In the genomic region with DNA sequence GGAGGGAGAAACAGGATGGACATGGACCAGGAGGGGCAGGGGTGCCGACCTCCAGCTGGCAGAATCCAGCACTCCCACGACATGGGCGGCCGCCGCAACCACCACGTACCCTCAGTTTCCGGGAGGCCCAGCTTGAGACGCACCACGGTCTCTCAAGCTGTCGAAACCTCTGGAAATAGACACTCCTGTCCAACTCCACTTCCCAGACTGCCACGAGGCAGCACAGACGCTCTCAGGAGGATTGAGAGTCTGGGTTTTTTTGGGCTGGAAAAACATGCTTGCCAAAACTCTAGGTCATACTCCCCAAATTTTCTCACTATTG, we compare ENCODE assay signal across 20 cellular contexts. TPM values are rescaled to one million over a fixed set of nuclear protein-coding genes. Genes with fewer than 3 reads are reported as not detected.
DNase-seq lines count a peak whose midpoint lies in the region; ATAC-seq, FAIRE-seq and TF ChIP-seq lines count a peak whose summit lies in the region.
"Had no signal": no experiment of that assay in that cellular context is flagged by ENCODE, and none has a peak within 500 bp of the region (broad histone marks: within the 10 kb centered on the region; RNA-seq: fewer than 3 reads in every experiment).

No MANE protein-coding gene starts in this region.

- ATAC-seq in heart right ventricle (peak in 6 of 8 donors; percentile 40 to 71 (median 64)), HG03571 (IDR thresholded peaks at IDR 0.05; ENCODE audit: unreplicated experiment) (no peak), natural killer cell (no peak), GM21447 (IDR thresholded peaks at IDR 0.05; ENCODE audit: unreplicated experiment) (no peak)

- no peak overlapping the region for H2BK12ac ChIP-seq in H1 (ENCODE audit: low read depth, low read length)

- 70% methylated on average over 12 of the region's 12 CpGs for WGBS in heart right ventricle, 2 donors
- WGBS in H1 (ENCODE audit: extremely low coverage in 1 of 2, insufficient coverage in 1 of 2, insufficient read length in 1 of 2, insufficient replicate concordance in 2 of 2, low coverage in 1 of 2, low lambda C conversion rate in 2 of 2, missing lambda C conversion rate in 1 of 2), 2 experiments = 79% methylated on average over 12 of the region's 12 CpGs; no CpG with 5 or more reads in 1 of the 2 experiments

- no peak overlapping the region for H2AFZ ChIP-seq in H1 (ENCODE audit: low read length)

- H3K79me2 ChIP-seq in H1 (ENCODE audit: control insufficient read depth in 1 of 2, insufficient read depth in 2 of 2, low read length in 2 of 2) = no peaks in the 10 kb centered on the region

- H3K9ac ChIP-seq in H1 (replicated peaks in 1 of 4; ENCODE audit: extremely low read depth in 1 of 4, low read depth in 3 of 4, low read length in 3 of 4) = no peak overlapping the region

- no peak overlapping the region for H2BK15ac ChIP-seq in H1 (ENCODE audit: low read length)

- H2BK5ac ChIP-seq in H1 (ENCODE audit: low read depth, low read length) = 0 out of 2 replicates have a peak overlapping the region, but pooled peaks have one; percentile 35

- intact Hi-C loops in heart right ventricle (cut with DNase I) = no loop called here
- intact Hi-C loops in cardiac septum (cut with DNase I) = no loop called here
- intact Hi-C loops in natural killer cell (cut with micrococcal nuclease) = no loop called here

- no peak overlapping the region for H4K8ac ChIP-seq in H1 (ENCODE audit: extremely low read depth, insufficient read depth, low read length)

- POLR2A ChIA-PET in H1 (lab: Charles Lee; ENCODE audit: partially characterized antibody) = interaction anchor here (1.3 kb wide), 1 partner anchor 40 kb away, joined by 3 read pairs; no protein-coding TSS in a partner anchor

- H4K20me1 ChIP-seq in H1 (replicated peaks in 1 of 2; ENCODE audit: control insufficient read depth in 1 of 2, insufficient read depth in 2 of 2, low read length in 2 of 2) = peaks cover 0 to 3% of the 10 kb centered on the region in 2 experiments

- no peak overlapping the region for H4K91ac ChIP-seq in H1 (replicated peaks; ENCODE audit: insufficient read length, low read length)

- TF ChIP-seq POLR2A in H1 (IDR thresholded peaks at IDR 0.05; ENCODE audit: control extremely low read depth in 1 of 2, low read depth in 2 of 2, low read length in 2 of 2) = no peak

- peaks cover 2% of the 10 kb centered on the region; the same call in 1 of the 2 replicates for H3K23me2 ChIP-seq in H1 (ENCODE audit: low read depth, low read length)

- H2AK5ac ChIP-seq in H1 (ENCODE audit: low read depth, low read length) = no peak overlapping the region

- peaks cover 2 to 4% of the 10 kb centered on the region in 2 donors for H3K4me1 Mint-ChIP-seq in natural killer cell

- no peak for TF ChIP-seq EP300 in H1 (IDR thresholded peaks at IDR 0.05; ENCODE audit: borderline replicate concordance in 1 of 2, low read depth in 2 of 2, low read length in 2 of 2)

- H3K27ac Mint-ChIP-seq in natural killer cell = no peak overlapping the region

- CTCF ChIA-PET in H1 (lab: Charles Lee; ENCODE audit: partially characterized antibody) = no interaction called here

- no peaks in the 10 kb centered on the region for H3K27me3 Mint-ChIP-seq in natural killer cell (ENCODE audit: low read depth in 2 of 2)

- no peak overlapping the region for H3K4ac ChIP-seq in H1 (replicated peaks; ENCODE audit: insufficient read length, low read depth, low read length)

- no peak overlapping the region for H3K4me3 Mint-ChIP-seq in natural killer cell

- no peak for TF ChIP-seq CTCF in heart right ventricle (IDR thresholded peaks at IDR 0.05)
- no peak for TF ChIP-seq CTCF in H1 (IDR thresholded peaks at IDR 0.05; ENCODE audit: control extremely low read depth in 1 of 3, insufficient read depth in 1 of 3, low read depth in 1 of 3, low read length in 3 of 3)
- no peak for TF ChIP-seq CTCF in natural killer cell (IDR thresholded peaks at IDR 0.05)

- H3K18ac ChIP-seq in H1 (ENCODE audit: extremely low read depth, low read length) = no peak overlapping the region

- H4K5ac ChIP-seq in H1 (ENCODE audit: insufficient read length, low read depth, low read length) = no peak overlapping the region

- H3K36me3 ChIP-seq in heart right ventricle (no peaks in the 10 kb centered on the region), H1 (ENCODE audit: control insufficient read depth in 2 of 4, insufficient read depth in 4 of 4, low read length in 3 of 4) (no peaks in the 10 kb centered on the region)

- H3K4me3 ChIP-seq in heart right ventricle (no peak overlapping the region), H1 (ENCODE audit: extremely low read depth in 1 of 4, insufficient read depth in 2 of 4, low read depth in 3 of 4, low read length in 4 of 4) (no peak overlapping the region)

- no peaks in the 10 kb centered on the region for H3K9me3 Mint-ChIP-seq in natural killer cell

- H3K27ac ChIP-seq in heart right ventricle (peak overlapping the region in 3 of 10 donors; percentile 13 to 75 (median 51)), H1 (ENCODE audit: low read depth, low read length) (no peak overlapping the region), layer of hippocampus (ENCODE audit: low read depth, low read length) (peak overlapping the region; percentile 48)

- DNase-seq in heart right ventricle (peak in 1 of 2 donors; percentile 25), cardiac septum (ENCODE audit: low spot score) (no peak), H1 (ENCODE audit: low read depth in 1 of 2, low spot score in 2 of 2) (no peak), natural killer cell (no peak)
- DNase-seq: Calu3, DND-41, H7, NCI-H1048, NCI-H1417 treated with DMSO at 0.1 percent for 48 hours, NCI-H1694 treated with DMSO at 0.1 percent for 48 hours, NCI-H2081, NCI-H2227 treated with DMSO at 0.1 percent for 48 hours, NCI-H510A, NCI-H69, RPMI8226, SHP77 treated with DMSO at 0.1 percent for 48 hours had no signal

- H3K23ac ChIP-seq in H1 (ENCODE audit: insufficient read length) = no peak overlapping the region

- H3K9me3 ChIP-seq in heart right ventricle (peaks cover 0 to 5% (median 0%) of the 10 kb centered on the region in 11 donors), H1 (ENCODE audit: insufficient read depth in 2 of 2, low read depth in 1 of 2, low read length in 1 of 2) (peaks cover 0 to 5% of the 10 kb centered on the region in 2 experiments; a peak in 1 of 4 replicates)

- H3K4me2 ChIP-seq in H1 (ENCODE audit: insufficient read depth in 1 of 2, low read depth in 2 of 2, low read length in 2 of 2) = no peak overlapping the region

- 0 out of 2 replicates have a peak, but pooled peaks cover 4% of the 10 kb centered on the region for H3K79me1 ChIP-seq in H1 (ENCODE audit: low read depth, low read length)

- H2BK20ac ChIP-seq in H1 (ENCODE audit: low read length) = no peak overlapping the region

- FAIRE-seq in H1 (lab: Jason Lieb, UNC) = no peak
- FAIRE-seq: GM19239 had no signal

- H2BK120ac ChIP-seq in H1 (replicated peaks; ENCODE audit: low read depth, low read length) = no peak overlapping the region

- H3K56ac ChIP-seq in H1 (replicated peaks; ENCODE audit: insufficient read length, low read depth, low read length) = no peak overlapping the region

- H3K14ac ChIP-seq in H1 (ENCODE audit: insufficient read length) = no peak overlapping the region

- H3K4me1 ChIP-seq in heart right ventricle (peaks cover 0 to 17% (median 0%) of the 10 kb centered on the region in 9 donors), H1 (replicated peaks in 1 of 4; ENCODE audit: control insufficient read depth in 3 of 4, insufficient read depth in 4 of 4, low read length in 3 of 4) (peaks cover 0 to 3% (median 0%) of the 10 kb centered on the region in 4 experiments; a peak in 1 of 7 replicates)

- no peak for TF ChIP-seq RAD21 in H1 (IDR thresholded peaks at IDR 0.05 in 1 of 2, conservative IDR thresholded peaks at IDR 0.05 in 1 of 2; ENCODE audit: low read depth in 2 of 2, low read length in 2 of 2)

- no peaks in the 10 kb centered on the region for H3K27me3 ChIP-seq in heart right ventricle
- H3K27me3 ChIP-seq in H1 (replicated peaks in 1 of 4; ENCODE audit: control insufficient read depth in 3 of 4, extremely low read depth in 1 of 4, insufficient read depth in 3 of 4, low read length in 3 of 4) = no peaks in the 10 kb centered on the region
- no peaks in the 10 kb centered on the region for H3K27me3 ChIP-seq in layer of hippocampus (ENCODE audit: control insufficient read depth, insufficient read depth, low read length)

- no peaks in the 10 kb centered on the region for H3K36me3 Mint-ChIP-seq in natural killer cell

TF ChIP-seq in H1, 55 proteins besides CTCF, POLR2A, EP300 and RAD21 (continues in another document):
- TF ChIP-seq KDM1A (IDR thresholded peaks at IDR 0.05; ENCODE audit: borderline replicate concordance, low read length) = no peak

RNA-seq across cellular contexts. Expression of a gene that starts 37.9 kb away (rescaled TPM):
- total RNA-seq in heart right ventricle = 10 to 100 TPM; 16.7 to 38.5 (median 27.9) TPM
- 10 to 100 TPM; 14.3 to 18.3 TPM for polyA plus RNA-seq in heart right ventricle
- total RNA-seq in cardiac septum = 38.9 TPM
- 38.0 and 43.0 TPM in 2 replicates for total RNA-seq in H1 (2021; fragmentation: NEBNext Ultra II Directional; extraction: Animal tissue kit (Norgen Biotek cat#: 25700))
- polyA plus RNA-seq in H1 (2011; rRNA removed) = 21.1 and 22.3 TPM in 2 replicates
- 18.1 TPM for polyA plus RNA-seq in H1 (2011; cell fraction: cytosol; rRNA removed)
- 42.6 TPM for polyA plus RNA-seq in H1 (2011; cell fraction: nucleus; rRNA removed)
- polyA plus RNA-seq in H1 (2012, experiment 1 of 2) = 42.0 to 59.5 TPM (median 51.8 TPM) in 4 replicates
- polyA plus RNA-seq in H1 (2012, experiment 2 of 2) = 33.3 TPM
- 34.8 TPM for polyA plus RNA-seq in H1 (2013, experiment 1 of 2)
- 38.8 TPM for polyA plus RNA-seq in H1 (2013, experiment 2 of 2)
- polyA minus RNA-seq in H1 (2011; rRNA and poly(A)+ RNA removed) = 46.5 and 53.1 TPM in 2 replicates
- 78.2 TPM for polyA minus RNA-seq in H1 (2011; cell fraction: cytosol; rRNA and poly(A)+ RNA removed)
- polyA minus RNA-seq in H1 (2011; cell fraction: nucleus; rRNA and poly(A)+ RNA removed) = 31.0 TPM
- total RNA-seq in natural killer cell = 1 to 10 TPM in 2 of 3 donors, under 1 TPM in 1; 0.86 to 2.0 (median 1.5) TPM

Comparison
In these comparisons a context has a peak if more than half of its experiments do, and no peak if none do; other contexts are left out.
1. ATAC-seq: peak in heart right ventricle (6 of 8); none in HG03571 (single experiment), natural killer cell (0 of 3) and GM21447 (single experiment).
2. RNA of a gene that starts 37.9 kb away (total RNA-seq): 38.0 to 43.0 TPM in H1, 38.9 TPM in cardiac septum (single experiment) and 16.7 to 38.5 TPM in heart right ventricle; 0.86 to 2.0 TPM in natural killer cell; every median in the first group is over 4 times any median in the second.